Comparison of ENCODE assay signal across 8 cellular contexts in the genomic region with DNA sequence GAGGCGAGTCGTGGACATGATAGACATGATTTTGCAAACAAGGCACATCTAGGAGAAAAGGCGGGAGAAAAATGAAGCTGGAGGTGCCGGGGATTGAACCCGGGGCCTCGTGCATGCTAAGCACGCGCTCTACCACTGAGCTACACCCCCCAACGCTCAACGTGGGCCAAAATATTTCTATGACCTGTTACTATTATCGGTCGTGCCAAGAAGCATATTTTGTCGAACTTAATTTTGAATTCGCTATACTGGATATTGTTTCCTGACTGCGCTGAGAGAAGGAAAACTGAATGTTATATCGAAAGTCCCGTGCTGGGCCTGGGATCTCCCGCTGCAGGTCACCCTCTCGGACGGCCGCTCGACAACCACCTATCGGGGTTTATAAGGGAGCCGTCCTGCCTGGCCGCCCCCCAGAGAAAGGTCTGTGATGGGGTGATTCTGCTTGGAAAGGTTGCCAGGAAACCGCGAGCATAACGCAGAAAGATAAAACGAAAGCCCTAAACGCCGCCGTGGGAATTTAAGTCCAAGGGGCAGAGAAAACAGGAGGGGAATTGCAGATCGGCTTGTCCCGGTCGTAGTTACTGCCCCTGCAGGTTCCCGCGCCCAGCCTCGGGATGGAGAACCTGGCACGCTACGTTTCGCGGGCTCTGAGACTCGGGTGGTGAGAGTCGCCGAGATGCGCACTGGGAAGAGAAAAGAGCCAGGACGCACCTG.
DNase-seq lines count a peak whose midpoint lies in the region; ATAC-seq, FAIRE-seq and TF ChIP-seq lines count a peak whose summit lies in the region.

No MANE protein-coding gene starts in this region.

- intact Hi-C loops in activated T-helper 2 cell treated with anti-CD3 and anti-CD28 coated beads, Interferon-gamma antibody, Interleukin-2, Interleukin-4, amounts not matched to agents 10 μg/mL and 5 μg/mL and 100 μg/mL, durations not matched to agents 14 hours and 24 hours and 36 hours (cut with micrococcal nuclease): loop anchor here (1.0 to 10.0 kb wide), 5 partner anchors 25 to 1729 kb away; a partner anchor contains a TSS

- H3K36me3 ChIP-seq in KOPT-K1 (ENCODE audit: insufficient read depth, low read length): no peaks in the 10 kb centered on the region

- peak overlapping the region; percentile 78 for H3K27ac Mint-ChIP-seq in activated T-helper 2 cell treated with anti-CD3 and anti-CD28 coated beads, Interferon-gamma antibody, Interleukin-2, Interleukin-4, amounts not matched to agents 10 μg/mL and 5 μg/mL and 100 μg/mL, durations not matched to agents 14 hours and 24 hours and 36 hours
- H3K27ac Mint-ChIP-seq in nephron: peak overlapping the region; percentile 66 to 82 (median 74)
- H3K27ac Mint-ChIP-seq in stimulated activated naive B cell treated with anti-CD40 and anti-IgM and Interleukin-4, amounts not matched to agents 10 μg/mL and 1 μg/mL and 100 μg/mL, for 72 hours: peak overlapping the region; percentile 99

- H3K4me3 ChIP-seq in fibroblast of the aortic adventitia (ENCODE audit: low read depth, low read length): peak overlapping the region; percentile 81

- H3K9me3 Mint-ChIP-seq in activated T-helper 2 cell treated with anti-CD3 and anti-CD28 coated beads, Interferon-gamma antibody, Interleukin-2, Interleukin-4, amounts not matched to agents 10 μg/mL and 5 μg/mL and 100 μg/mL, durations not matched to agents 14 hours and 24 hours and 36 hours: peaks cover 6% of the 10 kb centered on the region
- peaks cover 6% of the 10 kb centered on the region for H3K9me3 Mint-ChIP-seq in nephron
- H3K9me3 Mint-ChIP-seq in stimulated activated naive B cell treated with anti-CD40 and anti-IgM and Interleukin-4, amounts not matched to agents 10 μg/mL and 1 μg/mL and 100 μg/mL, for 72 hours: peaks cover 3 to 11% of the 10 kb centered on the region in 2 donors

- no peak for TF ChIP-seq POLR2A in GM12891 (IDR thresholded peaks at IDR 0.05; ENCODE audit: low read depth, low read length)

- FAIRE-seq in GM12891 (lab: Jason Lieb, UNC): peak; percentile 77

- H3K4me1 Mint-ChIP-seq in activated T-helper 2 cell treated with anti-CD3 and anti-CD28 coated beads, Interferon-gamma antibody, Interleukin-2, Interleukin-4, amounts not matched to agents 10 μg/mL and 5 μg/mL and 100 μg/mL, durations not matched to agents 14 hours and 24 hours and 36 hours (ENCODE audit: low read depth): peaks cover 38% of the 10 kb centered on the region
- H3K4me1 Mint-ChIP-seq in nephron: peaks cover 24% of the 10 kb centered on the region
- H3K4me1 Mint-ChIP-seq in stimulated activated naive B cell treated with anti-CD40 and anti-IgM and Interleukin-4, amounts not matched to agents 10 μg/mL and 1 μg/mL and 100 μg/mL, for 72 hours: peaks cover 17 to 33% of the 10 kb centered on the region in 2 donors

- peaks cover 18% of the 10 kb centered on the region for H3K27me3 Mint-ChIP-seq in activated T-helper 2 cell treated with anti-CD3 and anti-CD28 coated beads, Interferon-gamma antibody, Interleukin-2, Interleukin-4, amounts not matched to agents 10 μg/mL and 5 μg/mL and 100 μg/mL, durations not matched to agents 14 hours and 24 hours and 36 hours (ENCODE audit: low read depth)
- H3K27me3 Mint-ChIP-seq in nephron (ENCODE audit: low read depth): peaks cover 10% of the 10 kb centered on the region
- H3K27me3 Mint-ChIP-seq in stimulated activated naive B cell treated with anti-CD40 and anti-IgM and Interleukin-4, amounts not matched to agents 10 μg/mL and 1 μg/mL and 100 μg/mL, for 72 hours: peaks cover 16 to 18% of the 10 kb centered on the region in 2 donors

- H3K4me3 Mint-ChIP-seq in activated T-helper 2 cell treated with anti-CD3 and anti-CD28 coated beads, Interferon-gamma antibody, Interleukin-2, Interleukin-4, amounts not matched to agents 10 μg/mL and 5 μg/mL and 100 μg/mL, durations not matched to agents 14 hours and 24 hours and 36 hours (ENCODE audit: low read depth): peak overlapping the region; percentile 93
- peak overlapping the region; percentile 88 to 94 (median 93) for H3K4me3 Mint-ChIP-seq in nephron
- H3K4me3 Mint-ChIP-seq in stimulated activated naive B cell treated with anti-CD40 and anti-IgM and Interleukin-4, amounts not matched to agents 10 μg/mL and 1 μg/mL and 100 μg/mL, for 72 hours: peak overlapping the region; percentile 88 to 90

- peak; percentile 54 to 59 for ATAC-seq in stimulated activated naive B cell treated with anti-CD40 and anti-IgM and Interleukin-4, amounts not matched to agents 10 μg/mL and 1 μg/mL and 100 μg/mL, for 72 hours (replicated peaks)
- no peak for ATAC-seq in HG03039 (IDR thresholded peaks at IDR 0.05; ENCODE audit: unreplicated experiment)

- DNase-seq in GM12891 (ENCODE audit: insufficient read length, low spot score): peak; percentile 26
- DNase-seq in RPMI7951 (ENCODE audit: low read depth): peak; percentile 81
- peak; percentile 78 for DNase-seq in activated T-helper 2 cell treated with anti-CD3 and anti-CD28 coated beads, Interferon-gamma antibody, Interleukin-2, Interleukin-4, amounts not matched to agents 10 μg/mL and 5 μg/mL and 100 μg/mL, durations not matched to agents 14 hours and 24 hours and 36 hours (ENCODE audit: low spot score)
- peak; percentile 92 for DNase-seq in fibroblast of the aortic adventitia (ENCODE audit: low read depth)
- DNase-seq in stimulated activated naive B cell treated with anti-CD40 and anti-IgM and Interleukin-4, amounts not matched to agents 10 μg/mL and 1 μg/mL and 100 μg/mL, for 72 hours: peak; percentile 73

- peaks cover 3% of the 10 kb centered on the region for H3K36me3 Mint-ChIP-seq in activated T-helper 2 cell treated with anti-CD3 and anti-CD28 coated beads, Interferon-gamma antibody, Interleukin-2, Interleukin-4, amounts not matched to agents 10 μg/mL and 5 μg/mL and 100 μg/mL, durations not matched to agents 14 hours and 24 hours and 36 hours (ENCODE audit: low read depth)
- no peaks in the 10 kb centered on the region for H3K36me3 Mint-ChIP-seq in nephron (ENCODE audit: low read depth)
- peaks cover 5 to 14% of the 10 kb centered on the region in 2 donors for H3K36me3 Mint-ChIP-seq in stimulated activated naive B cell treated with anti-CD40 and anti-IgM and Interleukin-4, amounts not matched to agents 10 μg/mL and 1 μg/mL and 100 μg/mL, for 72 hours

- H3K9me3 ChIP-seq in KOPT-K1 (ENCODE audit: insufficient read depth, low read length, poor library complexity, severe bottlenecking): no peaks in the 10 kb centered on the region

- H3K27ac ChIP-seq in KOPT-K1 (ENCODE audit: low read depth, low read length, poor library complexity, severe bottlenecking): peak overlapping the region; percentile 94

- TF ChIP-seq CTCF in fibroblast of the aortic adventitia (IDR thresholded peaks at IDR 0.05; ENCODE audit: insufficient read depth, low read length): no peak
- TF ChIP-seq CTCF in nephron (IDR thresholded peaks at IDR 0.05; ENCODE audit: unreplicated experiment in 3 of 3): peak in 1 of 3 experiments; percentile 7

TF ChIP-seq in GM12891, 5 proteins besides CTCF, POLR2A, EP300 and RAD21:
- TF ChIP-seq POLR2AphosphoS5 (IDR thresholded peaks at IDR 0.05; ENCODE audit: low read depth, low read length) (no peak), POU2F2 (IDR thresholded peaks at IDR 0.05; ENCODE audit: low read depth, low read length) (no peak), PAX5 (IDR thresholded peaks at IDR 0.05; ENCODE audit: insufficient read depth, low read length, severe bottlenecking) (no peak), TAF1 (IDR thresholded peaks at IDR 0.05; ENCODE audit: low read depth, low read length) (no peak), SPI1 (IDR thresholded peaks at IDR 0.05; ENCODE audit: low read depth, low read length) (no peak)
TF ChIP-seq in GM12891: peak in this region for 0.

Comparison
In these comparisons a context has a peak if more than half of its experiments do, and no peak if none do; other contexts are left out.
1. DNase-seq: peak in every context shown above with its lines; median percentile 92 in fibroblast of the aortic adventitia; 81 in RPMI7951; 78 in activated T-helper 2 cell treated with anti-CD3 and anti-CD28 coated beads, Interferon-gamma antibody, Interleukin-2, Interleukin-4, amounts not matched to agents 10 μg/mL and 5 μg/mL and 100 μg/mL, durations not matched to agents 14 hours and 24 hours and 36 hours; 73 in stimulated activated naive B cell treated with anti-CD40 and anti-IgM and Interleukin-4, amounts not matched to agents 10 μg/mL and 1 μg/mL and 100 μg/mL, for 72 hours; 26 in GM12891.